In the genomic region with DNA sequence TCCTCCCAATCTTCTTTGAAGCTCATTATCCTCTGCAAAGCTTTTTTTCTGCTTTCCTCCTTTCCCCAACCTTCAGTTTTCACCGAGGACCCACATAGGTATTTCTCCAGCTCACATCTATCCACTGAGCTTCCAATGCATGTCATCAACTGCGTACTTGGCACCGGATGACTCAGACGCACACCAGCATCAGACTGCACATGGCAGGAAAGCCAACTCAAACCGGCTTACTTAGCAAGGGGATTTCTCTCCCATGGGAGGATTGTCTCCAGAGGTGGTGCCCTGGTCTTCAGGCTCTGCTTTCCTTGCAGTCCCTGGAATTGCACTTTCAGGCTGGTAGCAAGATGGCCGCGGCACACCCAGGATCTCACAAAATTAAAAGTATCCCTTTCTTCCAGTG, we compare ENCODE assay signal across 8 cellular contexts.
DNase-seq lines count a peak whose midpoint lies in the region; ATAC-seq and TF ChIP-seq lines count a peak whose summit lies in the region.

No MANE protein-coding gene starts in this region.

- H3K4me3 ChIP-seq in MM.1S (ENCODE audit: low read length) (no peak overlapping the region), muscle layer of colon (ENCODE audit: low read depth in 1 of 2, low read length in 2 of 2) (peak overlapping the region in 1 of 2 donors; percentile 66)

- H3K27me3 ChIP-seq in MM.1S (replicated peaks; ENCODE audit: insufficient read depth, low read length) (no peaks in the 10 kb centered on the region), muscle layer of colon (ENCODE audit: control insufficient read depth in 1 of 2, insufficient read depth in 2 of 2, low read length in 2 of 2) (no peaks in the 10 kb centered on the region)

- no peak for ATAC-seq in HG03135 (IDR thresholded peaks at IDR 0.05; ENCODE audit: unreplicated experiment)
- ATAC-seq in GM19023 (IDR thresholded peaks at IDR 0.05; ENCODE audit: unreplicated experiment): no peak

- H3K27ac ChIP-seq in 22Rv1: peak overlapping the region; percentile 83
- H3K27ac ChIP-seq in MM.1S (ENCODE audit: low read length): no peak overlapping the region
- peak overlapping the region; percentile 98 for H3K27ac ChIP-seq in caudate nucleus (ENCODE audit: low read depth, low read length)
- H3K27ac ChIP-seq in muscle layer of colon (ENCODE audit: low read depth, low read length): peak overlapping the region; percentile 92

- no peaks in the 10 kb centered on the region for H3K36me3 ChIP-seq in MM.1S (replicated peaks; ENCODE audit: insufficient read depth, low read length)
- H3K36me3 ChIP-seq in muscle layer of colon (ENCODE audit: insufficient read depth, low read length): no peaks in the 10 kb centered on the region

- H3F3A ChIP-seq in MM.1S (ENCODE audit: insufficient read depth, low read length): peaks cover 7% of the 10 kb centered on the region; the same call in 1 of the 2 replicates

- H3K9me3 ChIP-seq in MM.1S (replicated peaks; ENCODE audit: insufficient read depth, low read length) (no peaks in the 10 kb centered on the region), muscle layer of colon (ENCODE audit: low read length) (no peaks in the 10 kb centered on the region)

- TF ChIP-seq CTCF in 22Rv1 (IDR thresholded peaks at IDR 0.05) (no peak), MM.1S (IDR thresholded peaks at IDR 0.05; ENCODE audit: low read length) (no peak)

- DNase-seq in MM.1S (no peak), caudate nucleus (lab: John Stamatoyannopoulos, UW) (peak in 33 of 61 donors; percentile 5 to 79 (median 28)), cerebellar cortex (ENCODE audit: low spot score) (no peak)
- no peak for DNase-seq in stimulated activated CD4-positive, alpha-beta T cell treated with anti-CD3 and anti-CD28 coated beads, Interleukin-4, amount 100 ng/mL, for 1 hour

- H2AFZ ChIP-seq in MM.1S (ENCODE audit: low read length): 0 out of 2 replicates have a peak overlapping the region, but pooled peaks have one; percentile 73

- no peak overlapping the region for H3K9ac ChIP-seq in MM.1S (ENCODE audit: low read length)
- H3K9ac ChIP-seq in muscle layer of colon (ENCODE audit: low read length): no peak overlapping the region

- H3K4me2 ChIP-seq in MM.1S (ENCODE audit: low read depth, low read length): peak overlapping the region; percentile 94

- no peaks in the 10 kb centered on the region for H3K9me2 ChIP-seq in MM.1S (replicated peaks; ENCODE audit: insufficient read depth, low read length)

- H4K20me1 ChIP-seq in MM.1S (ENCODE audit: insufficient read depth, low read length): no peaks in the 10 kb centered on the region

- peaks cover 27% of the 10 kb centered on the region for H3K79me2 ChIP-seq in MM.1S (ENCODE audit: low read length)

- H3K4me1 ChIP-seq in MM.1S (ENCODE audit: low read length) (peaks cover 21% of the 10 kb centered on the region), muscle layer of colon (ENCODE audit: insufficient read depth, low read length) (peaks cover 25% of the 10 kb centered on the region)

Comparison
In these comparisons a context has a peak if more than half of its experiments do, and no peak if none do; other contexts are left out.
1. DNase-seq: peak in caudate nucleus (33 of 61); none in MM.1S (single experiment), cerebellar cortex (single experiment) and stimulated activated CD4-positive, alpha-beta T cell treated with anti-CD3 and anti-CD28 coated beads, Interleukin-4, amount 100 ng/mL, for 1 hour (single experiment).